8 cellular contexts compared by ENCODE assay signal in the genomic region with DNA sequence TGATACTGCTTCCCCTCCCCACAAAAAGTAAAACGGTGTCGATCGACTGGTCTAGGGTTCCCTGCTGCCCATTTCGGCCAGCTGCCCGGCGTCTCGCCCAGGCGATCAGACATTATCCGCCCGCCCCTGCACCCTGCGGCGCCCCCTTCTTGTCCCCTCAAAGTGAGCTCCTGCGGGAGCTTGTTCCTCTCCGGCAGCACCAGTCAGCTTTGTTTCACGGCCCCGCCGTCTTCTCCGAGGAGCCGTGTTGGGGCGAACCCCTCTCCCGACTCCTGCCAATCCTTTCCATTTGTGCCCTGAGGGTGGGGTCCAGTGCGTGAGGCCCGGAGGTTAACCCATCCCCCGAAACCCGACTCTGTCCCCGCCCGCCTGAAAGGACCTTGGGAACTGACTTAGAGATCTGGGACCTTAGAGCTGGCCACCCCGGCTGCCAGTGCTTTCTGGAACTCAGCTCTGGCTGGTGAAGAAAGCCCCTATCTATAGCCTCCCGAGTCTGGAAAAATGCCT. TPM values are rescaled to one million over a fixed set of nuclear protein-coding genes. Genes with fewer than 3 reads are reported as not detected.
DNase-seq lines count a peak whose midpoint lies in the region; ATAC-seq and TF ChIP-seq lines count a peak whose summit lies in the region.

No MANE protein-coding gene starts in this region.

- peak overlapping the region; percentile 97 for H3K9ac ChIP-seq in MM.1S (ENCODE audit: low read length)

- H3K27ac ChIP-seq in MM.1S (ENCODE audit: low read length) (peak overlapping the region; percentile 91), dorsolateral prefrontal cortex (peak overlapping the region; percentile 82 to 100 (median 99)), left lung (peak overlapping the region; percentile 98 to 99)

- no peaks in the 10 kb centered on the region for H3K27me3 ChIP-seq in MM.1S (replicated peaks; ENCODE audit: insufficient read depth, low read length)
- H3K27me3 ChIP-seq in dorsolateral prefrontal cortex = no peaks in the 10 kb centered on the region
- no peaks in the 10 kb centered on the region for H3K27me3 ChIP-seq in left lung

- H3K36me3 ChIP-seq in MM.1S (replicated peaks; ENCODE audit: insufficient read depth, low read length) (no peaks in the 10 kb centered on the region; the same call in 1 of the 2 replicates), left lung (peaks cover 0 to 19% of the 10 kb centered on the region in 2 donors)

- peaks cover 56% of the 10 kb centered on the region for H3K79me2 ChIP-seq in MM.1S (ENCODE audit: low read length)

- H2AFZ ChIP-seq in MM.1S (ENCODE audit: low read length) = peak overlapping the region; percentile 7

- peaks cover 6% of the 10 kb centered on the region for H3K4me1 ChIP-seq in MM.1S (ENCODE audit: low read length)
- peaks cover 6 to 45% of the 10 kb centered on the region in 2 donors for H3K4me1 ChIP-seq in left lung

- ATAC-seq in left lung (peak; percentile 59), HG02840 (IDR thresholded peaks at IDR 0.05; ENCODE audit: low FRiP score, unreplicated experiment) (no peak)

- H3K4me2 ChIP-seq in MM.1S (ENCODE audit: low read depth, low read length) = peak overlapping the region; percentile 86

- TF ChIP-seq CTCF in MM.1S (IDR thresholded peaks at IDR 0.05; ENCODE audit: low read length) = no peak
- TF ChIP-seq CTCF in dorsolateral prefrontal cortex (IDR thresholded peaks at IDR 0.05 in 54 of 56, conservative IDR thresholded peaks at IDR 0.05 in 2 of 56; ENCODE audit: low read depth in 1 of 56, partially characterized antibody in 56 of 56) = peak in 1 of 56 donors; percentile 0
- no peak for TF ChIP-seq CTCF in left lung (IDR thresholded peaks at IDR 0.05)

- H3K9me3 ChIP-seq in MM.1S (replicated peaks; ENCODE audit: insufficient read depth, low read length) (no peaks in the 10 kb centered on the region), left lung (no peaks in the 10 kb centered on the region)

- peaks cover 19% of the 10 kb centered on the region; the same call in 1 of the 2 replicates for H4K20me1 ChIP-seq in MM.1S (ENCODE audit: insufficient read depth, low read length)

- peaks cover 5% of the 10 kb centered on the region; the same call in 1 of the 2 replicates for H3F3A ChIP-seq in MM.1S (ENCODE audit: insufficient read depth, low read length)

- peak overlapping the region; percentile 79 for H3K4me3 ChIP-seq in MM.1S (ENCODE audit: low read length)
- peak overlapping the region; percentile 60 to 100 (median 98) for H3K4me3 ChIP-seq in dorsolateral prefrontal cortex
- peak overlapping the region; percentile 87 to 92 for H3K4me3 ChIP-seq in left lung

- intact Hi-C loops in dorsolateral prefrontal cortex (cut with DNase I) (loop anchor here (1.0 to 5.0 kb wide), 8 partner anchors 39 to 365 kb away; partner anchors contain the start of genes CAMLG (in 1 of the 2), CDKN2AIPNL (in 1 of the 2), PPP2CA (in 1 of the 2) and SEC24A (in 1 of the 2)), left lung (cut with DNase I) (no loop called here)

- H3K9me2 ChIP-seq in MM.1S (replicated peaks; ENCODE audit: insufficient read depth, low read length) = no peaks in the 10 kb centered on the region

- peak; percentile 40 for DNase-seq in NCI-H1092 treated with DMSO at 0.1 percent for 48 hours (lab: John Stamatoyannopoulos, UW)
- no peak for DNase-seq in NCI-H1092 (lab: John Stamatoyannopoulos, UW)
- peak; percentile 44 for DNase-seq in MM.1S
- peak; percentile 27 for DNase-seq in activated CD4-positive, alpha-beta T cell treated with anti-CD3 and anti-CD28 coated beads, Interleukin-2, amount 50 U/mL, for 1 hour
- peak in 9 of 10 donors; percentile 26 to 59 (median 44) for DNase-seq in dorsolateral prefrontal cortex
- peak; percentile 73 to 86 for DNase-seq in left lung
- peak; percentile 7 for DNase-seq in stimulated activated CD4-positive, alpha-beta T cell treated with anti-CD3 and anti-CD28 coated beads, Interleukin-2, amount 100 ng/mL, for 4 hours (ENCODE audit: low read depth)

RNA-seq across cellular contexts. Expression of gene UBE2B, which starts 0.5 kb away (rescaled TPM):
- 100 to 1,000 TPM in 67 of 120 experiments, 10 to 100 TPM in 53; 45.5 to 171 (median 102) TPM for total RNA-seq in dorsolateral prefrontal cortex
- 100 to 1,000 TPM in 1 of 2 donors, 10 to 100 TPM in 1; 95.9 to 102 TPM for total RNA-seq in left lung

RNA-seq across cellular contexts. Expression of gene CDKL3, which starts 4.9 kb away (rescaled TPM):
- total RNA-seq in dorsolateral prefrontal cortex (10 to 100 TPM in 119 of 120 experiments, 1 to 10 TPM in 1; 9.9 to 25.8 (median 16.6) TPM), left lung (1 to 10 TPM; 2.4 to 2.9 TPM)

RNA-seq across cellular contexts. Expression of gene CDKN2AIPNL, which starts 39.8 kb away (rescaled TPM):
- total RNA-seq in dorsolateral prefrontal cortex (10 to 100 TPM; 16.6 to 49.6 (median 33.7) TPM), left lung (10 to 100 TPM; 15.5 to 16.0 TPM)

Comparison
In these comparisons a context has a peak if more than half of its experiments do, and no peak if none do; other contexts are left out.
1. intact Hi-C loops: an anchor here in dorsolateral prefrontal cortex (1.0 to 5.0 kb wide); none called in left lung.